Comparison of ENCODE assay signal across 21 cellular contexts in genomic region chr21:29961291-29962027, GRCh38. TPM values are rescaled to one million over a fixed set of nuclear protein-coding genes. Genes with fewer than 3 reads are reported as not detected.
"Had no signal": no experiment of that assay in that cellular context is flagged by ENCODE, and none has a peak within 500 bp of the region (broad histone marks: within the 10 kb centered on the region; RNA-seq: fewer than 3 reads in every experiment).

No MANE protein-coding gene starts in this region.

- ATAC-seq: activated CD8-positive, alpha-beta memory T cell treated with anti-CD3 and anti-CD28 coated beads, Interleukin-2, amount 10 ng/mL, durations not matched to agents 7 days and 5 days; body of pancreas had no signal

- DNase-seq: activated CD4-positive, alpha-beta T cell treated with anti-CD3 and anti-CD28 coated beads, Interleukin-2, amount 10 ng/mL, durations not matched to agents 24 days and 14 days; activated CD4-positive, alpha-beta T cell treated with anti-CD3 and anti-CD28 coated beads, Interleukin-2, amount 50 U/mL, for 48 hours; activated CD4-positive, CD25-positive, alpha-beta regulatory T cell treated with anti-CD3 and anti-CD28 coated beads, Interleukin-2, amount 50 U/mL, for 72 hours; activated CD8-positive, alpha-beta memory T cell treated with anti-CD3 and anti-CD28 coated beads, Interleukin-2, amount 10 ng/mL, durations not matched to agents 7 days and 5 days; activated effector memory CD4-positive, alpha-beta T cell treated with Interleukin-2 at 50 U/mL for 16 hours; activated naive CD4-positive, alpha-beta T cell; activated T-cell treated with anti-CD3 and anti-CD28 coated beads, Interleukin-2, amount 50 U/mL, for 24 hours; amniotic stem cell; body of pancreas; MM.1S; NCI-H1105; NCI-H1436; NCI-H1694 treated with DMSO at 0.1 percent for 48 hours; NCI-H2029 treated with DMSO at 0.1 percent for 48 hours; NCI-H446 treated with DMSO at 0.1 percent for 48 hours; NCI-H524 treated with DMSO at 0.1 percent for 48 hours; Peyer's patch; SHP77 had no signal

RNA-seq across cellular contexts. Expression of gene GRIK1, which starts 21.7 kb away (rescaled TPM):
- total RNA-seq: activated CD4-positive, alpha-beta T cell treated with anti-CD3 and anti-CD28 coated beads, Interleukin-2, amount 10 ng/mL, durations not matched to agents 24 days and 14 days; activated CD8-positive, alpha-beta memory T cell treated with anti-CD3 and anti-CD28 coated beads, Interleukin-2, amount 10 ng/mL, durations not matched to agents 7 days and 5 days; activated T-helper 1 cell treated with anti-CD3 and anti-CD28 coated beads, Interleukin-12 subunit alpha, Interleukin-12 subunit beta, Interleukin-2, Interleukin-4 antibody, amounts not matched to agents 30 ng/mL and 10 ng/mL and 1 ng/mL, durations not matched to agents 14 hours and 24 hours and 36 hours; ascending aorta; bronchial epithelial cell had no signal
